ENCODE assay signal across 9 cellular contexts in the genomic region with DNA sequence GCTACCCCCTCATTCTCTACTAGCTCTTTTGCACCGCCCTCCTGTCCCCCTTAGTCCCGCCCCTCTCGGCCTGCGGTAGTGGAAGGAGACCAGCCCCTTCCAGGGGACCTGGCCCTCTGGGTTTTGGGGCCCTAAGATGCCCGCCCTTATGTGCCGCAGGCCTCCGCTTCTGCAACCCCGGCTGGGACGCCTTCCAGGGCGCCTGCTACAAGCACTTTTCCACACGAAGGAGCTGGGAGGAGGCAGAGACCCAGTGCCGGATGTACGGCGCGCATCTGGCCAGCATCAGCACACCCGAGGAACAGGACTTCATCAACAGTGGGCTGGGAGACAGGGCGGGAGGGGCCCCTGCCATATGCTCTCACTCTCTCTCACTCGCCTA.
DNase-seq lines count a peak whose midpoint lies in the region; ATAC-seq, FAIRE-seq and TF ChIP-seq lines count a peak whose summit lies in the region.
"Had no signal": no experiment of that assay in that cellular context is flagged by ENCODE, and none has a peak within 500 bp of the region (broad histone marks: within the 10 kb centered on the region; RNA-seq: fewer than 3 reads in every experiment).

No MANE protein-coding gene starts in this region.

- H3K4me2 ChIP-seq in DOHH2 (ENCODE audit: low read length) (peak overlapping the region; percentile 35; the same call in 1 of the 2 replicates), OCI-LY3 (ENCODE audit: low read length) (peak overlapping the region; percentile 83), parathyroid adenoma (ENCODE audit: low read length) (no peak overlapping the region)

- H3K9ac ChIP-seq in OCI-LY3 (ENCODE audit: low read length) (no peak overlapping the region), parathyroid adenoma (no peak overlapping the region)

- H3K27me3 ChIP-seq in DOHH2 (ENCODE audit: control insufficient read depth, low read length) (peaks cover 56% of the 10 kb centered on the region), OCI-LY3 (ENCODE audit: low read depth, low read length) (peaks cover 51% of the 10 kb centered on the region), parathyroid adenoma (ENCODE audit: control insufficient read depth, insufficient read depth, low read length) (no peaks in the 10 kb centered on the region)

- FAIRE-seq in GM19239 (lab: Jason Lieb, UNC) = no peak

- H2AFZ ChIP-seq in OCI-LY3 (ENCODE audit: low read depth, low read length) (no peak overlapping the region), parathyroid adenoma (peak overlapping the region; percentile 48)

- H3K9me3 ChIP-seq in DOHH2 (ENCODE audit: control insufficient read depth, insufficient read depth, low read length) (no peaks in the 10 kb centered on the region), OCI-LY3 (ENCODE audit: insufficient read depth, low read length) (no peaks in the 10 kb centered on the region), parathyroid adenoma (ENCODE audit: control insufficient read depth, low read length) (no peaks in the 10 kb centered on the region)

- ATAC-seq in GM18907 (IDR thresholded peaks at IDR 0.05; ENCODE audit: unreplicated experiment) (no peak), GM18502 (IDR thresholded peaks at IDR 0.05; ENCODE audit: poor library complexity, unreplicated experiment) (no peak)

- DNase-seq in fibroblast of pulmonary artery (ENCODE audit: low read depth) = no peak
- DNase-seq in NK-92 (lab: John Stamatoyannopoulos, UW; ENCODE audit: unreplicated experiment) = no peak
- no peak for DNase-seq in GM19239 (ENCODE audit: insufficient read length, low spot score)
- DNase-seq: amniotic stem cell had no signal

- H3K27ac ChIP-seq in DOHH2 (ENCODE audit: low read depth, low read length) (no peak overlapping the region), OCI-LY3 (ENCODE audit: low read length) (no peak overlapping the region), parathyroid adenoma (no peak overlapping the region)

- TF ChIP-seq CTCF in DOHH2 (IDR thresholded peaks at IDR 0.05; ENCODE audit: low read depth, low read length, poor library complexity, severe bottlenecking) (no peak), OCI-LY3 (IDR thresholded peaks at IDR 0.05; ENCODE audit: low read depth, low read length) (no peak), fibroblast of pulmonary artery (IDR thresholded peaks at IDR 0.05; ENCODE audit: low read length, missing control alignments) (no peak), parathyroid adenoma (IDR thresholded peaks at IDR 0.05) (no peak)

- no peaks in the 10 kb centered on the region for H3F3A ChIP-seq in DOHH2 (ENCODE audit: control insufficient read depth, insufficient read depth)

- H3K4me3 ChIP-seq in DOHH2 (ENCODE audit: low read length) (no peak overlapping the region), OCI-LY3 (ENCODE audit: low read length) (peak overlapping the region; percentile 70), fibroblast of pulmonary artery (replicated peaks; ENCODE audit: low read depth, low read length) (peak overlapping the region; percentile 38), parathyroid adenoma (ENCODE audit: low read depth, low read length) (no peak overlapping the region)

- no peaks in the 10 kb centered on the region for H3K9me2 ChIP-seq in DOHH2 (replicated peaks; ENCODE audit: control insufficient read depth, low read length)

- H3K4me1 ChIP-seq in DOHH2 (ENCODE audit: control insufficient read depth, low read length) (peaks cover 34% of the 10 kb centered on the region), OCI-LY3 (ENCODE audit: low read length) (peaks cover 47% of the 10 kb centered on the region), parathyroid adenoma (no peaks in the 10 kb centered on the region)

- H3K36me3 ChIP-seq in DOHH2 (ENCODE audit: control insufficient read depth, low read length) (no peaks in the 10 kb centered on the region), OCI-LY3 (replicated peaks; ENCODE audit: low read depth, low read length) (no peaks in the 10 kb centered on the region), parathyroid adenoma (ENCODE audit: control insufficient read depth, insufficient read depth, low read length) (no peaks in the 10 kb centered on the region)

- H3K79me2 ChIP-seq in DOHH2 (ENCODE audit: control insufficient read depth, low read length) = no peaks in the 10 kb centered on the region
- no peaks in the 10 kb centered on the region for H3K79me2 ChIP-seq in OCI-LY3 (ENCODE audit: low read length)
- H3K79me2 ChIP-seq in parathyroid adenoma = no peaks in the 10 kb centered on the region

- H4K20me1 ChIP-seq in DOHH2 (ENCODE audit: control insufficient read depth, insufficient read depth, low read depth, low read length) (no peaks in the 10 kb centered on the region), OCI-LY3 (ENCODE audit: insufficient read depth, low read length) (peaks cover 16% of the 10 kb centered on the region)

Comparison
In these comparisons a context has a peak if more than half of its experiments do, and no peak if none do; other contexts are left out.
1. H3K4me3 ChIP-seq: peak in OCI-LY3 (single experiment) and fibroblast of pulmonary artery (single experiment); none in DOHH2 (single experiment) and parathyroid adenoma (single experiment).